8 cellular contexts compared by ENCODE assay signal in the genomic region with DNA sequence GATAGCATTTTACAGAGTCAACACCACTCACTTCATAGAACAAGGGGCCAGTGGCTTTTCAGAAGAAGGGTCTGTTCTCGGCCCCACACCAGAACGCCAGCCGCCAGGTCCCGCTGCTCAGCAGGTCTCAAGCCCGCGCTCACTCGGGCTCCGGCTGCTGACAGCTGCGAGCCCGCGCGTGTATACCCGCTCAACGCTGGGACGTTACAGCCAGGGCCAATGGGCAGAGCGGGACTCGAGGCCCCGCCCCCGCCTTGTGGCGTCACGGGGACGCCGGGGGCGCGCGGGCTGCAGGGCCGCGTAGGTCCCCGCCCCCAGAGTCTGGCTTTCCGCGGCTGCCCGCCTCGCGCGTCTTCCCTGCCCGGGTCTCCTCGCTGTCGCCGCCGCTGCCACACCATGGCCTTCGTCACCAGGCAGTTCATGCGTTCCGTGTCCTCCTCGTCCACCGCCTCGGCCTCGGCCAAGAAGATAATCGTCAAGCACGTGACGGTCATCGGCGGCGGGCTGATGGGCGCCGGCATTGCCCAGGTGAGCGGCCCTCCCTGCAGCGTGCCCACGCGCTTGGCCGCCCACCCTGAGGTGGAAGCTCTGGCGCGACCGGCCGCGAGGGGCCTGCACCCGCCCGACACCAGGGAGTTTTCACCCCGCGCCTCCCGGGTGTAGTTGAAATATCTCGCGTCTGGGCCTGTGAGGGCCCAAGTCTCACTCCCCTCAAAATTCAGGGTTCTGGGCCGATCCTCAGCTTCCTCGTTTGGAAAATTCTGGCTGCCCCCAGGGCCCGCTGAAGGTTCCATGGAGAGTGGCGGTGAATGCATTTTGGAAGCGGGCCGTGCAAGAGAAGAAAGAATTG. TPM values are rescaled to one million over a fixed set of nuclear protein-coding genes. Genes with fewer than 3 reads are reported as not detected.
A peak's percentile ranks its signal among the peaks of the same experiment; 100 is the strongest.
DNase-seq lines count a peak whose midpoint lies in the region; ATAC-seq and TF ChIP-seq lines count a peak whose summit lies in the region.

A gene (plus strand): TSS at position 353 of the 850 bp plus-strand sequence. CDS start 44 bp downstream, at position 397.

- H3K9ac ChIP-seq in mucosa of rectum (ENCODE audit: low read depth in 1 of 2, low read length in 2 of 2): peak within 1 kb of the TSS; percentile 74 to 96

- intact Hi-C loops in PC-9 (cut with micrococcal nuclease; ENCODE audit: unreplicated experiment): loop anchor here (2.0 kb wide), 2 partner anchors 165 to 269 kb away; a partner anchor contains a TSS

- TF ChIP-seq CTCF in PC-9 (conservative IDR thresholded peaks at IDR 0.05) (no peak), epithelial cell of proximal tubule (conservative IDR thresholded peaks at IDR 0.05; ENCODE audit: low read depth, low read length) (no peak)

- BruUV-seq in PC-9 (replicated peaks; lab: Mats Ljungman, UMichigan): TSS peak; percentile 42

- H3K27me3 ChIP-seq in PC-9 (ENCODE audit: insufficient read depth, low read depth) (no peaks in the 10 kb centered on the region), mucosa of rectum (ENCODE audit: control insufficient read depth in 2 of 2, insufficient read depth in 2 of 2, low read length in 2 of 2) (no peaks in the 10 kb centered on the region)

- peak within 1 kb of the TSS; percentile 35; the same call in 1 of the 2 replicates for H3K27ac ChIP-seq in PC-9
- peak within 1 kb of the TSS; percentile 91 for H3K27ac ChIP-seq in mucosa of rectum (ENCODE audit: low read depth in 2 of 2, low read length in 2 of 2)

- H3K79me2 ChIP-seq in PC-9 (ENCODE audit: low read depth): peaks cover 39% of the 10 kb centered on the region

- peak; percentile 89 for DNase-seq in DMS153 (lab: John Stamatoyannopoulos, UW)
- DNase-seq in PC-9: peak; percentile 73 to 85
- DNase-seq in activated T-cell treated with anti-CD3 and anti-CD28 coated beads, Interleukin-2, amount 50 U/mL, for 1 hour: peak; percentile 95
- DNase-seq in epithelial cell of proximal tubule (ENCODE audit: low read depth): no peak
- DNase-seq in stimulated activated CD8-positive, alpha-beta memory T cell treated with anti-CD3 and anti-CD28 coated beads, Interleukin-4, amount 100 ng/mL, for 4 hours (ENCODE audit: low read depth in 2 of 2, low spot score in 1 of 2): peak; percentile 79 to 85

- H3K4me3 ChIP-seq in PC-9 (peak within 1 kb of the TSS; percentile 82), epithelial cell of proximal tubule (ENCODE audit: low read depth, low read length) (peak within 1 kb of the TSS; percentile 79), mucosa of rectum (ENCODE audit: low read length in 2 of 2) (peak within 1 kb of the TSS; percentile 86 to 97)

- no peaks in the 10 kb centered on the region; the same call in 1 of the 2 replicates for H4K20me1 ChIP-seq in PC-9 (ENCODE audit: insufficient read depth)

- POLR2A ChIA-PET in PC-9 (lab: Charles Lee; ENCODE audit: unreplicated experiment): no interaction called here

- H3K9me3 ChIP-seq in PC-9 (ENCODE audit: insufficient read depth, low read depth) (no peaks in the 10 kb centered on the region), mucosa of rectum (ENCODE audit: control insufficient read depth in 2 of 2, low read length in 2 of 2) (no peaks in the 10 kb centered on the region)

- TF ChIP-seq RAD21 in Ishikawa (IDR thresholded peaks at IDR 0.05; ENCODE audit: low read depth): no peak

- no peak; the same call in 1 of the 2 replicates for TF ChIP-seq EP300 in Ishikawa (IDR thresholded peaks at IDR 0.05; ENCODE audit: borderline replicate concordance)

- H3K36me3 ChIP-seq in PC-9 (ENCODE audit: low read depth): no peaks in the 10 kb centered on the region
- no peaks in the 10 kb centered on the region for H3K36me3 ChIP-seq in mucosa of rectum (ENCODE audit: control insufficient read depth in 2 of 2, insufficient read depth in 2 of 2, low read length in 2 of 2)

- H3K4me1 ChIP-seq in PC-9 (replicated peaks; ENCODE audit: insufficient read depth) (peaks cover 15% of the 10 kb centered on the region; the same call in 1 of the 2 replicates), mucosa of rectum (ENCODE audit: control insufficient read depth in 2 of 2, insufficient read depth in 2 of 2, low read length in 2 of 2) (peaks cover 31 to 32% of the 10 kb centered on the region in 2 donors)

- H3K9me2 ChIP-seq in PC-9 (ENCODE audit: insufficient read depth): no peaks in the 10 kb centered on the region

- peak; percentile 94 for ATAC-seq in GM21576 (IDR thresholded peaks at IDR 0.05; ENCODE audit: unreplicated experiment)

- H3K4me2 ChIP-seq in PC-9: peak within 1 kb of the TSS; percentile 94

- no peaks in the 10 kb centered on the region for H3F3A ChIP-seq in PC-9 (ENCODE audit: insufficient read depth, low read depth)

- CTCF ChIA-PET in PC-9 (lab: Charles Lee): no interaction called here

- peak within 1 kb of the TSS; percentile 96 for H2AFZ ChIP-seq in PC-9

TF ChIP-seq in Ishikawa, 13 proteins besides CTCF, POLR2A, EP300 and RAD21:
- TF ChIP-seq CREB1 (IDR thresholded peaks at IDR 0.05; ENCODE audit: low read depth) (peak; percentile 83), CEBPB (IDR thresholded peaks at IDR 0.05) (no peak), NFIC (IDR thresholded peaks at IDR 0.05) (no peak; the same call in 1 of the 2 replicates), TCF12 (IDR thresholded peaks at IDR 0.05; ENCODE audit: low read depth) (no peak), FOXM1 (IDR thresholded peaks at IDR 0.05; ENCODE audit: borderline replicate concordance, low read depth) (no peak), YY1 (IDR thresholded peaks at IDR 0.05; ENCODE audit: low read depth) (peak; percentile 39; the same call in 1 of the 2 replicates), TEAD4 (IDR thresholded peaks at IDR 0.05) (no peak), TAF1 (IDR thresholded peaks at IDR 0.05; ENCODE audit: low read depth) (peak; percentile 75), EGR1 (IDR thresholded peaks at IDR 0.05) (peak; percentile 33), ZBTB7A (IDR thresholded peaks at IDR 0.05; ENCODE audit: low read depth) (no peak)
- TF ChIP-seq, protein P1, sequence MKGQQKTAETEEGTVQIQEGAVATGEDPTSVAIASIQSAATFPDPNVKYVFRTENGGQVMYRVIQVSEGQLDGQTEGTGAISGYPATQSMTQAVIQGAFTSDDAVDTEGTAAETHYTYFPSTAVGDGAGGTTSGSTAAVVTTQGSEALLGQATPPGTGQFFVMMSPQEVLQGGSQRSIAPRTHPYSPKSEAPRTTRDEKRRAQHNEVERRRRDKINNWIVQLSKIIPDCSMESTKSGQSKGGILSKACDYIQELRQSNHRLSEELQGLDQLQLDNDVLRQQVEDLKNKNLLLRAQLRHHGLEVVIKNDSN (IDR thresholded peaks at IDR 0.05): peak; percentile 61
- TF ChIP-seq, protein P2, sequence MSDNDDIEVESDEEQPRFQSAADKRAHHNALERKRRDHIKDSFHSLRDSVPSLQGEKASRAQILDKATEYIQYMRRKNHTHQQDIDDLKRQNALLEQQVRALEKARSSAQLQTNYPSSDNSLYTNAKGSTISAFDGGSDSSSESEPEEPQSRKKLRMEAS (IDR thresholded peaks at IDR 0.05): peak; percentile 96
- TF ChIP-seq, protein P3, sequence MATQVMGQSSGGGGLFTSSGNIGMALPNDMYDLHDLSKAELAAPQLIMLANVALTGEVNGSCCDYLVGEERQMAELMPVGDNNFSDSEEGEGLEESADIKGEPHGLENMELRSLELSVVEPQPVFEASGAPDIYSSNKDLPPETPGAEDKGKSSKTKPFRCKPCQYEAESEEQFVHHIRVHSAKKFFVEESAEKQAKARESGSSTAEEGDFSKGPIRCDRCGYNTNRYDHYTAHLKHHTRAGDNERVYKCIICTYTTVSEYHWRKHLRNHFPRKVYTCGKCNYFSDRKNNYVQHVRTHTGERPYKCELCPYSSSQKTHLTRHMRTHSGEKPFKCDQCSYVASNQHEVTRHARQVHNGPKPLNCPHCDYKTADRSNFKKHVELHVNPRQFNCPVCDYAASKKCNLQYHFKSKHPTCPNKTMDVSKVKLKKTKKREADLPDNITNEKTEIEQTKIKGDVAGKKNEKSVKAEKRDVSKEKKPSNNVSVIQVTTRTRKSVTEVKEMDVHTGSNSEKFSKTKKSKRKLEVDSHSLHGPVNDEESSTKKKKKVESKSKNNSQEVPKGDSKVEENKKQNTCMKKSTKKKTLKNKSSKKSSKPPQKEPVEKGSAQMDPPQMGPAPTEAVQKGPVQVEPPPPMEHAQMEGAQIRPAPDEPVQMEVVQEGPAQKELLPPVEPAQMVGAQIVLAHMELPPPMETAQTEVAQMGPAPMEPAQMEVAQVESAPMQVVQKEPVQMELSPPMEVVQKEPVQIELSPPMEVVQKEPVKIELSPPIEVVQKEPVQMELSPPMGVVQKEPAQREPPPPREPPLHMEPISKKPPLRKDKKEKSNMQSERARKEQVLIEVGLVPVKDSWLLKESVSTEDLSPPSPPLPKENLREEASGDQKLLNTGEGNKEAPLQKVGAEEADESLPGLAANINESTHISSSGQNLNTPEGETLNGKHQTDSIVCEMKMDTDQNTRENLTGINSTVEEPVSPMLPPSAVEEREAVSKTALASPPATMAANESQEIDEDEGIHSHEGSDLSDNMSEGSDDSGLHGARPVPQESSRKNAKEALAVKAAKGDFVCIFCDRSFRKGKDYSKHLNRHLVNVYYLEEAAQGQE (IDR thresholded peaks at IDR 0.05; ENCODE audit: low read depth): no peak

RNA-seq across cellular contexts. Expression of the gene that starts here (rescaled TPM):
- total RNA-seq in PC-9 (2021): 36.8 and 45.0 TPM in 2 replicates
- total RNA-seq in epithelial cell of proximal tubule: 22.4 and 27.4 TPM in 2 replicates
